In genomic region chr2:70145168-70145538, GRCh38 we compare ENCODE assay signal across 20 cellular contexts. TPM values are rescaled to one million over a fixed set of nuclear protein-coding genes. Genes with fewer than 3 reads are reported as not detected.
DNase-seq lines count a peak whose midpoint lies in the region; ATAC-seq and TF ChIP-seq lines count a peak whose summit lies in the region.
"Had no signal": no experiment of that assay in that cellular context is flagged by ENCODE, and none has a peak within 500 bp of the region (broad histone marks: within the 10 kb centered on the region; RNA-seq: fewer than 3 reads in every experiment).

No MANE protein-coding gene starts in this region.

- no TSS peak for BruUV-seq in Caco-2 (replicated peaks; lab: Mats Ljungman, UMichigan)

- POLR2A ChIA-PET in Caco-2 (lab: Charles Lee) = interaction anchor here (0.6 to 4.5 kb wide), 3 partner anchors 36 to 260 kb away, joined by 3 to 26 read pairs (median 4); partner anchors contain the start of gene MXD1

- H3K23ac ChIP-seq in H9 (ENCODE audit: insufficient read length, low read depth, low read length) = no peak overlapping the region

- no peaks in the 10 kb centered on the region for H3K27me3 ChIP-seq in CD4-positive, CD25-positive, alpha-beta regulatory T cell (ENCODE audit: control insufficient read depth, insufficient read depth, low read length)
- H3K27me3 ChIP-seq in H9 (ENCODE audit: insufficient read depth, low read length) = no peaks in the 10 kb centered on the region
- H3K27me3 ChIP-seq in Caco-2 (replicated peaks; ENCODE audit: control insufficient read depth, insufficient read depth, low read length) = no peaks in the 10 kb centered on the region
- H3K27me3 ChIP-seq: BE2C, ovary, right lobe of liver, stomach had no signal

- no peak overlapping the region for H3K4me2 ChIP-seq in H9 (ENCODE audit: insufficient read depth, insufficient read length, low read length)

- no peak overlapping the region for H4K91ac ChIP-seq in H9 (ENCODE audit: insufficient read length, low read depth, low read length)

- no peak overlapping the region for H2BK20ac ChIP-seq in H9 (ENCODE audit: low read depth, low read length, poor library complexity, severe bottlenecking)

- peaks cover 5% of the 10 kb centered on the region for H3K23me2 ChIP-seq in H9 (ENCODE audit: insufficient read length, low read depth, low read length, poor library complexity, severe bottlenecking)

- H4K8ac ChIP-seq in H9 (replicated peaks; ENCODE audit: insufficient read length, low read depth, low read length) = no peak overlapping the region

- CTCF ChIA-PET in Caco-2 (lab: Charles Lee) = interaction anchor here (1.0 to 2.3 kb wide), 4 partner anchors 37 to 231 kb away, joined by 3 to 10 read pairs (median 4); partner anchors contain the start of gene MXD1

- no peak overlapping the region for H3K56ac ChIP-seq in H9 (ENCODE audit: insufficient read length, low read depth, low read length)

- TF ChIP-seq CTCF in nephron (IDR thresholded peaks at IDR 0.05; ENCODE audit: unreplicated experiment in 3 of 3) = no peak
- TF ChIP-seq CTCF in H9 (conservative IDR thresholded peaks at IDR 0.05) = no peak
- TF ChIP-seq CTCF in Caco-2 (IDR thresholded peaks at IDR 0.05; ENCODE audit: insufficient read depth in 1 of 2, low read depth in 1 of 2, low read length in 1 of 2, severe bottlenecking in 1 of 2, unreplicated experiment in 1 of 2) = no peak

- H3K36me3 ChIP-seq in CD4-positive, CD25-positive, alpha-beta regulatory T cell (ENCODE audit: control insufficient read depth, insufficient read depth, low read length) = peaks cover 7% of the 10 kb centered on the region
- H3K36me3 ChIP-seq in Caco-2 (ENCODE audit: control insufficient read depth, insufficient read depth, low read length) = no peaks in the 10 kb centered on the region
- H3K36me3 ChIP-seq: ovary had no signal

- no peak overlapping the region for H3K4me3 ChIP-seq in CD4-positive, CD25-positive, alpha-beta regulatory T cell (ENCODE audit: low read depth, low read length)
- no peak overlapping the region for H3K4me3 ChIP-seq in Caco-2 (ENCODE audit: low read depth, low read length)
- H3K4me3 ChIP-seq: left ventricle myocardium inferior, mucosa of descending colon, ovary, right lobe of liver, stomach had no signal

- H3T11ph ChIP-seq in H9 (ENCODE audit: low read length) = no peak overlapping the region

- WGBS in H9 (ENCODE audit: extremely low coverage, insufficient read length, low lambda C conversion rate) = no CpG with 5 or more reads among the region's 5 CpGs

- no peak overlapping the region for H3K27ac ChIP-seq in CD4-positive, CD25-positive, alpha-beta regulatory T cell (ENCODE audit: insufficient read depth, low read length, poor library complexity, severe bottlenecking)
- H3K27ac ChIP-seq in H9 (ENCODE audit: insufficient read length, low read depth, low read length) = no peak overlapping the region
- H3K27ac ChIP-seq: left ventricle myocardium inferior, ovary, right lobe of liver, stomach had no signal

- no peak overlapping the region for H2BK120ac ChIP-seq in H9 (ENCODE audit: low read depth, low read length, poor library complexity, severe bottlenecking)

- H2BK15ac ChIP-seq in H9 (ENCODE audit: low read depth, low read length) = no peak overlapping the region

- H3K4me1 Mint-ChIP-seq in T-helper 2 cell treated with Interferon-gamma antibody and Interleukin-4, amounts not matched to agents 5 μg/mL and 100 μg/mL, for 36 hours (ENCODE audit: low read depth) = peaks cover 42% of the 10 kb centered on the region
- H3K4me1 Mint-ChIP-seq in CD4-positive, CD25-positive, alpha-beta regulatory T cell = peaks cover 19 to 51% (median 38%) of the 10 kb centered on the region in 4 donors
- peaks cover 45% of the 10 kb centered on the region for H3K4me1 Mint-ChIP-seq in activated T-helper 17 cell treated with anti-CD3 and anti-CD28 coated beads, Interleukin-2, amount 50 U/mL, for 72 hours
- H3K4me1 Mint-ChIP-seq in nephron (peaks cover 28% of the 10 kb centered on the region), H9 (peaks cover 29 to 36% of the 10 kb centered on the region in 2 experiments), Caco-2 (ENCODE audit: low read depth, unreplicated experiment) (peaks cover 18% of the 10 kb centered on the region)

- no peak overlapping the region for H2AFZ ChIP-seq in H9 (ENCODE audit: low read length)

- peaks cover 35% of the 10 kb centered on the region for H3K4me1 ChIP-seq in CD4-positive, CD25-positive, alpha-beta regulatory T cell (ENCODE audit: control insufficient read depth, insufficient read depth, low read length, poor library complexity, severe bottlenecking)
- H3K4me1 ChIP-seq in H9 (ENCODE audit: insufficient read depth, low read length) (peaks cover 7% of the 10 kb centered on the region; the same call in 1 of the 2 replicates), Caco-2 (peaks cover 25% of the 10 kb centered on the region)

- H3K9ac ChIP-seq in H9 (ENCODE audit: extremely low read depth, insufficient read length, low read length) = no peak overlapping the region

- no peaks in the 10 kb centered on the region for H3K79me2 ChIP-seq in H9 (ENCODE audit: insufficient read depth, low read length)

- H3K4me3 Mint-ChIP-seq in T-helper 2 cell treated with Interferon-gamma antibody and Interleukin-4, amounts not matched to agents 5 μg/mL and 100 μg/mL, for 36 hours = no peak overlapping the region
- H3K4me3 Mint-ChIP-seq in CD4-positive, CD25-positive, alpha-beta regulatory T cell = peak overlapping the region in 1 of 4 donors; percentile 76
- H3K4me3 Mint-ChIP-seq in activated T-helper 17 cell treated with anti-CD3 and anti-CD28 coated beads, Interleukin-2, amount 50 U/mL, for 72 hours = peak overlapping the region; percentile 94
- H3K4me3 Mint-ChIP-seq in nephron (no peak overlapping the region), H9 (no peak overlapping the region; a peak in 1 of 5 replicates), Caco-2 (ENCODE audit: unreplicated experiment) (no peak overlapping the region)

- DNase-seq in T-helper 2 cell treated with Interferon-gamma antibody and Interleukin-4, amounts not matched to agents 5 μg/mL and 100 μg/mL, for 36 hours (ENCODE audit: low spot score) = no peak
- DNase-seq in T-helper 2 cell = no peak
- DNase-seq in CD4-positive, CD25-positive, alpha-beta regulatory T cell = no peak
- DNase-seq in H9 = no peak
- DNase-seq in NCI-H1436 (lab: John Stamatoyannopoulos, UW) = no peak
- no peak for DNase-seq in Caco-2
- DNase-seq: 8988T, BE2C, Kasumi-1, left ventricle myocardium inferior, mucosa of descending colon, NCI-H1092, NCI-H2081 treated with DMSO at 0.1 percent for 48 hours, NCI-H510A, right lobe of liver, stomach, trophoblast cell had no signal

- peak overlapping the region; percentile 38 for H3K27ac Mint-ChIP-seq in T-helper 2 cell treated with Interferon-gamma antibody and Interleukin-4, amounts not matched to agents 5 μg/mL and 100 μg/mL, for 36 hours
- peak overlapping the region; percentile 57 to 84 (median 76) for H3K27ac Mint-ChIP-seq in CD4-positive, CD25-positive, alpha-beta regulatory T cell
- H3K27ac Mint-ChIP-seq in activated T-helper 17 cell treated with anti-CD3 and anti-CD28 coated beads, Interleukin-2, amount 50 U/mL, for 72 hours = peak overlapping the region; percentile 99
- H3K27ac Mint-ChIP-seq in nephron = peak overlapping the region; percentile 7 to 57 (median 34)
- H3K27ac Mint-ChIP-seq in H9 = peak overlapping the region in 1 of 3 experiments; percentile 18; a peak in 2 of 7 replicates
- no peak overlapping the region for H3K27ac Mint-ChIP-seq in Caco-2 (ENCODE audit: unreplicated experiment)

- no peak overlapping the region for H2BK12ac ChIP-seq in H9 (ENCODE audit: insufficient read length, low read depth, low read length)

- ATAC-seq in CD4-positive, CD25-positive, alpha-beta regulatory T cell (ENCODE audit: low read depth in 2 of 2) = no peak
- no peak for ATAC-seq in activated T-helper 17 cell treated with anti-CD3 and anti-CD28 coated beads, Interleukin-2, amount 50 U/mL, for 72 hours (replicated peaks)
- ATAC-seq: mucosa of descending colon, right lobe of liver had no signal

- H2AK5ac ChIP-seq in H9 (ENCODE audit: insufficient read length, low read length) = no peak overlapping the region

- intact Hi-C loops in Caco-2 (cut with micrococcal nuclease; ENCODE audit: unreplicated experiment) = no loop called here

- peaks cover 16% of the 10 kb centered on the region for H3K36me3 Mint-ChIP-seq in T-helper 2 cell treated with Interferon-gamma antibody and Interleukin-4, amounts not matched to agents 5 μg/mL and 100 μg/mL, for 36 hours (ENCODE audit: low read depth)
- peaks cover 8% of the 10 kb centered on the region for H3K36me3 Mint-ChIP-seq in CD4-positive, CD25-positive, alpha-beta regulatory T cell
- H3K36me3 Mint-ChIP-seq in activated T-helper 17 cell treated with anti-CD3 and anti-CD28 coated beads, Interleukin-2, amount 50 U/mL, for 72 hours (ENCODE audit: low read depth) = peaks cover 30% of the 10 kb centered on the region
- H3K36me3 Mint-ChIP-seq in nephron (ENCODE audit: low read depth) (peaks cover 17% of the 10 kb centered on the region), H9 (ENCODE audit: insufficient read depth in 1 of 3, low read depth in 3 of 3) (peaks cover 12 to 17% (median 16%) of the 10 kb centered on the region in 3 experiments), Caco-2 (ENCODE audit: insufficient read depth, unreplicated experiment) (peaks cover 27% of the 10 kb centered on the region)

- H3K14ac ChIP-seq in H9 (ENCODE audit: insufficient read depth, low read length) = no peak overlapping the region

- no peaks in the 10 kb centered on the region for H3K9me3 Mint-ChIP-seq in T-helper 2 cell treated with Interferon-gamma antibody and Interleukin-4, amounts not matched to agents 5 μg/mL and 100 μg/mL, for 36 hours
- no peaks in the 10 kb centered on the region for H3K9me3 Mint-ChIP-seq in CD4-positive, CD25-positive, alpha-beta regulatory T cell
- no peaks in the 10 kb centered on the region for H3K9me3 Mint-ChIP-seq in activated T-helper 17 cell treated with anti-CD3 and anti-CD28 coated beads, Interleukin-2, amount 50 U/mL, for 72 hours
- H3K9me3 Mint-ChIP-seq in nephron = no peaks in the 10 kb centered on the region
- H3K9me3 Mint-ChIP-seq in H9 = peaks cover 0 to 7% of the 10 kb centered on the region in 2 experiments; a peak in 3 of 5 replicates
- no peaks in the 10 kb centered on the region for H3K9me3 Mint-ChIP-seq in Caco-2 (ENCODE audit: unreplicated experiment)

- H3K18ac ChIP-seq in H9 (ENCODE audit: insufficient read length, low read depth, low read length) = no peak overlapping the region

- no peaks in the 10 kb centered on the region for H3K79me1 ChIP-seq in H9 (ENCODE audit: insufficient read depth, low read depth, low read length, poor library complexity, severe bottlenecking)

- no peaks in the 10 kb centered on the region for H3K9me3 ChIP-seq in CD4-positive, CD25-positive, alpha-beta regulatory T cell (ENCODE audit: control insufficient read depth in 2 of 2, low read length in 2 of 2)
- no peaks in the 10 kb centered on the region for H3K9me3 ChIP-seq in H9 (ENCODE audit: control insufficient read depth, low read depth, low read length)
- H3K9me3 ChIP-seq in Caco-2 = no peaks in the 10 kb centered on the region
- H3K9me3 ChIP-seq: BE2C, left ventricle myocardium inferior, mucosa of descending colon, ovary, right lobe of liver, stomach had no signal

- no peaks in the 10 kb centered on the region for H3K27me3 Mint-ChIP-seq in T-helper 2 cell treated with Interferon-gamma antibody and Interleukin-4, amounts not matched to agents 5 μg/mL and 100 μg/mL, for 36 hours (ENCODE audit: low read depth)
- H3K27me3 Mint-ChIP-seq in CD4-positive, CD25-positive, alpha-beta regulatory T cell = peaks cover 12% of the 10 kb centered on the region
- no peaks in the 10 kb centered on the region for H3K27me3 Mint-ChIP-seq in activated T-helper 17 cell treated with anti-CD3 and anti-CD28 coated beads, Interleukin-2, amount 50 U/mL, for 72 hours
- no peaks in the 10 kb centered on the region for H3K27me3 Mint-ChIP-seq in nephron (ENCODE audit: low read depth)
- no peaks in the 10 kb centered on the region for H3K27me3 Mint-ChIP-seq in H9 (ENCODE audit: low read depth)
- no peaks in the 10 kb centered on the region for H3K27me3 Mint-ChIP-seq in Caco-2 (ENCODE audit: insufficient read depth, unreplicated experiment)

- no peak overlapping the region for H3K4ac ChIP-seq in H9 (ENCODE audit: low read depth, low read length)

- H4K20me1 ChIP-seq in H9 (ENCODE audit: control insufficient read depth, insufficient read depth, insufficient read length) = no peaks in the 10 kb centered on the region

- no peak overlapping the region for H4K5ac ChIP-seq in H9 (ENCODE audit: insufficient read length, low read depth, low read length)

- no peak overlapping the region for H2BK5ac ChIP-seq in H9 (ENCODE audit: insufficient read length, low read length)

RNA-seq across cellular contexts. Expression of gene C2orf42, which starts 45.7 kb away (rescaled TPM):
- 21.0 TPM for total RNA-seq in CD4-positive, CD25-positive, alpha-beta regulatory T cell
- 10 to 100 TPM; 21.9 to 38.4 (median 30.7) TPM for polyA plus RNA-seq in CD4-positive, CD25-positive, alpha-beta regulatory T cell
- total RNA-seq in activated T-helper 17 cell treated with anti-CD3 and anti-CD28 coated beads, Interleukin-2, amount 50 U/mL, for 72 hours = 10 to 100 TPM; 24.0 to 37.3 TPM
- total RNA-seq in H9 (2021) (14.8 and 19.0 TPM in 2 replicates), Caco-2 (2022) (12.7 and 14.8 TPM in 2 replicates)

RNA-seq across cellular contexts. Expression of gene PCBP1, which starts 57.9 kb away (rescaled TPM):
- total RNA-seq in CD4-positive, CD25-positive, alpha-beta regulatory T cell = 330 TPM
- polyA plus RNA-seq in CD4-positive, CD25-positive, alpha-beta regulatory T cell = 100 to 1,000 TPM; 131 to 188 (median 173) TPM
- total RNA-seq in activated T-helper 17 cell treated with anti-CD3 and anti-CD28 coated beads, Interleukin-2, amount 50 U/mL, for 72 hours = 100 to 1,000 TPM; 385 to 468 TPM
- total RNA-seq in H9 (2021) = 457 and 465 TPM in 2 replicates
- total RNA-seq in Caco-2 (2022) = 308 and 319 TPM in 2 replicates
